In genomic region chr5:83644301-83644700, GRCh38 we compare ENCODE assay signal across 15 cellular contexts.
A peak's percentile ranks its signal among the peaks of the same experiment; 100 is the strongest.
DNase-seq lines count a peak whose midpoint lies in the region; ATAC-seq and TF ChIP-seq lines count a peak whose summit lies in the region.
"Had no signal": no experiment of that assay in that cellular context is flagged by ENCODE, and none has a peak within 500 bp of the region (broad histone marks: within the 10 kb centered on the region; RNA-seq: fewer than 3 reads in every experiment).

No MANE protein-coding gene starts in this region.

- TF ChIP-seq CTCF in fibroblast of villous mesenchyme (IDR thresholded peaks at IDR 0.05; ENCODE audit: insufficient read depth, low read depth, low read length): no peak

- ATAC-seq in esophagus mucosa: no peak
- ATAC-seq: HCT116 had no signal

- DNase-seq in ELF-1 (ENCODE audit: low read depth, low spot score): peak; percentile 7
- DNase-seq in fibroblast of villous mesenchyme (ENCODE audit: low read depth): peak; percentile 52
- peak; percentile 64 for DNase-seq in posterior vena cava (ENCODE audit: low spot score)
- no peak for DNase-seq in activated naive CD4-positive, alpha-beta T cell treated with Interleukin-2 at 50 U/mL for 16 hours
- no peak for DNase-seq in NCI-H146 treated with DMSO at 0.1 percent for 48 hours (lab: John Stamatoyannopoulos, UW; ENCODE audit: unreplicated experiment)
- no peak for DNase-seq in RKO (ENCODE audit: low spot score)
- DNase-seq: CD4-positive, alpha-beta T cell; CD8-positive, alpha-beta memory T cell; DMS53; DMS79 treated with DMSO at 0.1 percent for 48 hours; GM23248; H9 had no signal

- H3K4me3 ChIP-seq in fibroblast of villous mesenchyme (ENCODE audit: low read depth, low read length): no peak overlapping the region
- H3K4me3 ChIP-seq: BLaER1 treated with 17β-estradiol and CSF1 and Interleukin-3, amounts not matched to agents 10 nM and 100 nM; GM23248 had no signal

- intact Hi-C loops in posterior vena cava (cut with DNase I): no loop called here

Comparison
In these comparisons a context has a peak if more than half of its experiments do, and no peak if none do; other contexts are left out.
1. DNase-seq: peak in ELF-1 (single experiment), fibroblast of villous mesenchyme (single experiment) and posterior vena cava (single experiment); none in activated naive CD4-positive, alpha-beta T cell treated with Interleukin-2 at 50 U/mL for 16 hours (single experiment), NCI-H146 treated with DMSO at 0.1 percent for 48 hours (single experiment) and RKO (single experiment).